ENCODE assay signal across 20 cellular contexts in the genomic region with DNA sequence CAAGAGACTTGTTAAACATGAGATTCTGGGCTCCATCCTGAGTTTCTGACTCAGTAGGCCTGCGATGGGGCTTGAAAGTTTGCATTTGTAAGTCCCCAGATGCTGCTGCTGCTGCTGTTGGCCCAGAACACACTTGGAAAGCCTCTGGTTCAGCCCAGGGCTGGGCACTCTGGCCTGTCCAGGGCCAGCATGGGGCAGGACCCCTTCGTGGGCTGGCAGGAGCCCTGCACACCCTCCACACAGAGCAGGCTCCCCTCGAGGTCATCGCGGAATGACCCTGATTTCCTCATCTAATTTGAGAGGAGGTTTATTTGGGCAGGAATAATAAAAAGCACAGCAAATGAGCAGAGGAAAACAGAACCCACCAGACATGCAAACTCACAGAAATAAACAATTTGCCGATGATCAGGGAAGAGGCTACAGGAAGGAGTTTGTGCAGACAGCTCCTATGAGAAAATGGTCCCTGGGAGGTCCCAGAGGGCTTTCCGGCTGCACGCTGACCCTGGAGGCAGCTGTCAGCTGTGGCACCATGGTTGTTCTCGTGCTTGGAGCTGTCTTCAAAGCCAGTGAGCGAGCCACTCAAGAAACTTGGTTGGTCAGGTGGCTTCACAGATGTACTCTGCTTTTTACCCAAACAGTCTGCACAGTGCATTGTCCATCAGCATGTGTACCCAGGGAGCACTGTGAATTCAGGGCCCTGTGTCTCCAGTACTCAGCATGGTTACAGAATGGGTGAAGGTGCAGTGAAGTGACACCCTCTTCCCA.
"Had no signal": no experiment of that assay in that cellular context is flagged by ENCODE, and none has a peak within 500 bp of the region (broad histone marks: within the 10 kb centered on the region; RNA-seq: fewer than 3 reads in every experiment).

No MANE protein-coding gene starts in this region.

- H3K9me3 ChIP-seq: prostate gland, SK-N-SH, suprapubic skin, transverse colon had no signal

- ATAC-seq: activated naive CD8-positive, alpha-beta T cell treated with anti-CD3 and anti-CD28 coated beads, Interleukin-2, amount 50 U/mL, for 24 hours; left ventricle myocardium superior; stimulated activated naive CD8-positive, alpha-beta T cell treated with anti-CD3 and anti-CD28 coated beads, Interleukin-15, amount 100 ng/mL, for 72 hours; T-cell had no signal

- H3K4me3 ChIP-seq: prostate gland, right atrium auricular region, suprapubic skin, transverse colon had no signal

- H3K4me1 ChIP-seq: prostate gland, transverse colon had no signal

- H3K36me3 ChIP-seq: prostate gland, right atrium auricular region, suprapubic skin, transverse colon had no signal

- H3K27ac ChIP-seq: prostate gland, right atrium auricular region, suprapubic skin, transverse colon had no signal

- H3K9ac ChIP-seq: SK-N-SH had no signal

- DNase-seq: activated CD4-positive, alpha-beta memory T cell treated with anti-CD3 and anti-CD28 coated beads, Interleukin-2, amount 10 ng/mL, durations not matched to agents 7 days and 5 days; activated CD4-positive, alpha-beta T cell treated with anti-CD3 and anti-CD28 coated beads for 48 hours; activated CD4-positive, CD25-positive, alpha-beta regulatory T cell; activated naive CD4-positive, alpha-beta T cell treated with anti-CD3 and anti-CD28 coated beads, Interleukin-2, amount 10 ng/mL, durations not matched to agents 7 days and 5 days; activated naive CD8-positive, alpha-beta T cell treated with anti-CD3 and anti-CD28 coated beads, Interleukin-2, amount 50 U/mL, for 24 hours; activated T-cell treated with anti-CD3 and anti-CD28 coated beads, Interleukin-2, amount 50 U/mL, for 1 hour; anterior cingulate cortex; cortex of kidney; kidney glomerular epithelial cell; left ventricle myocardium superior; mesendoderm; SK-N-SH; small intestine; stimulated activated CD4-positive, alpha-beta T cell treated with anti-CD3 and anti-CD28 coated beads, Interleukin-4, amount 100 ng/mL, for 1 hour; stimulated activated naive CD8-positive, alpha-beta T cell treated with anti-CD3 and anti-CD28 coated beads, Interleukin-15, amount 100 ng/mL, for 72 hours; T-cell; transverse colon had no signal

- H3K27me3 ChIP-seq: right atrium auricular region, suprapubic skin, transverse colon had no signal

- H3K4me2 ChIP-seq: SK-N-SH had no signal
